22 cellular contexts compared by ENCODE assay signal in genomic region chr2:9498210-9498609, GRCh38. TPM values are rescaled to one million over a fixed set of nuclear protein-coding genes. Genes with fewer than 3 reads are reported as not detected.
DNase-seq lines count a peak whose midpoint lies in the region; ATAC-seq, FAIRE-seq and TF ChIP-seq lines count a peak whose summit lies in the region.
"Had no signal": no experiment of that assay in that cellular context is flagged by ENCODE, and none has a peak within 500 bp of the region (broad histone marks: within the 10 kb centered on the region; RNA-seq: fewer than 3 reads in every experiment).

No MANE protein-coding gene starts in this region.

- no peaks in the 10 kb centered on the region for H3K4me1 ChIP-seq in CD8-positive, alpha-beta T cell (ENCODE audit: insufficient read depth, low read length)
- H3K4me1 ChIP-seq in SK-N-SH (ENCODE audit: control insufficient read depth in 1 of 2, insufficient read depth in 2 of 2, low read depth in 1 of 2, low read length in 1 of 2) (peaks cover 0 to 7% of the 10 kb centered on the region in 2 experiments; a peak in 2 of 4 replicates), endothelial cell of umbilical vein (ENCODE audit: control insufficient read depth, extremely low read depth, insufficient read depth, low read length) (peaks cover 8% of the 10 kb centered on the region)
- H3K4me1 ChIP-seq: body of pancreas, thyroid gland had no signal

- H3K9me3 ChIP-seq in CD8-positive, alpha-beta T cell (ENCODE audit: low read length) = no peaks in the 10 kb centered on the region
- H3K9me3 ChIP-seq in SK-N-SH (no peaks in the 10 kb centered on the region), endothelial cell of umbilical vein (replicated peaks; ENCODE audit: control insufficient read depth, insufficient read depth, low read length) (no peaks in the 10 kb centered on the region)
- H3K9me3 ChIP-seq: body of pancreas, thyroid gland had no signal

- H4K20me1 ChIP-seq in SK-N-SH (ENCODE audit: insufficient read depth) (peaks cover 5% of the 10 kb centered on the region; the same call in 1 of the 2 replicates), endothelial cell of umbilical vein (replicated peaks; ENCODE audit: control insufficient read depth, extremely low read depth, insufficient read depth, low read length) (no peaks in the 10 kb centered on the region)

- H3K9me1 ChIP-seq in endothelial cell of umbilical vein (replicated peaks; ENCODE audit: control insufficient read depth, extremely low read depth, insufficient read depth, low read length) = no peaks in the 10 kb centered on the region

- H3K36me3 ChIP-seq in CD8-positive, alpha-beta T cell (ENCODE audit: insufficient read depth, low read length) = peaks cover 36% of the 10 kb centered on the region
- H3K36me3 ChIP-seq in SK-N-SH (replicated peaks in 1 of 2; ENCODE audit: control insufficient read depth in 1 of 2, insufficient read depth in 2 of 2, low read length in 1 of 2) (peaks cover 65 to 74% of the 10 kb centered on the region in 2 experiments), endothelial cell of umbilical vein (ENCODE audit: control insufficient read depth in 2 of 2, extremely low read depth in 1 of 2, insufficient read depth in 2 of 2, low read length in 2 of 2) (peaks cover 17 to 19% of the 10 kb centered on the region in 2 experiments), H7 (replicated peaks; ENCODE audit: control insufficient read depth, insufficient read depth, low read length) (peaks cover 9% of the 10 kb centered on the region)

- H3K27me3 Mint-ChIP-seq in CD8-positive, alpha-beta T cell (ENCODE audit: low read depth) = no peaks in the 10 kb centered on the region
- no peaks in the 10 kb centered on the region for H3K27me3 Mint-ChIP-seq in naive thymus-derived CD8-positive, alpha-beta T cell

- H3K4me2 ChIP-seq in SK-N-SH (peak overlapping the region; percentile 1; the same call in 1 of the 2 replicates), endothelial cell of umbilical vein (ENCODE audit: insufficient read depth, low read length) (no peak overlapping the region)

- POLR2A ChIA-PET in CD8-positive, alpha-beta T cell (lab: Charles Lee) = no interaction called here
- POLR2A ChIA-PET in SK-N-SH (lab: Yijun Ruan, JAX) (interaction anchor here (0.9 kb wide), 1 partner anchor 68 kb away, joined by 3 read pairs; no protein-coding TSS in a partner anchor), endothelial cell of umbilical vein (lab: Charles Lee) (interaction anchor here (0.7 kb wide), 1 partner anchor 323 kb away, joined by 3 read pairs; no protein-coding TSS in a partner anchor)
- POLR2A ChIA-PET in naive thymus-derived CD8-positive, alpha-beta T cell (lab: Charles Lee) = no interaction called here

- H3K27me3 ChIP-seq in CD8-positive, alpha-beta T cell (ENCODE audit: insufficient read depth, low read length) = no peaks in the 10 kb centered on the region
- H3K27me3 ChIP-seq in SK-N-SH (ENCODE audit: insufficient read depth) (no peaks in the 10 kb centered on the region), endothelial cell of umbilical vein (ENCODE audit: control insufficient read depth in 2 of 2, insufficient read depth in 2 of 2, low read length in 2 of 2) (no peaks in the 10 kb centered on the region), H7 (ENCODE audit: control insufficient read depth, insufficient read depth, low read length) (no peaks in the 10 kb centered on the region)
- H3K27me3 ChIP-seq: body of pancreas, thyroid gland had no signal

- no peak for DNase-seq in CD8-positive, alpha-beta T cell
- DNase-seq in SK-N-SH = no peak
- DNase-seq in endothelial cell of umbilical vein (ENCODE audit: low read depth, low spot score) = peak; percentile 71
- DNase-seq in naive thymus-derived CD8-positive, alpha-beta T cell = no peak
- DNase-seq in H7 = no peak
- DNase-seq in C1 segment of cervical spinal cord (lab: John Stamatoyannopoulos, UW) = no peak
- no peak for DNase-seq in midbrain (lab: John Stamatoyannopoulos, UW)
- DNase-seq: activated CD4-positive, CD25-positive, alpha-beta regulatory T cell treated with anti-CD3 and anti-CD28 coated beads, Interleukin-2, amount 50 U/mL, for 72 hours; activated naive CD4-positive, alpha-beta T cell; body of pancreas; COR-L47; cortex of kidney; KG1; NCI-H2029; NCI-H446 treated with DMSO at 0.1 percent for 48 hours; right cardiac atrium; thyroid gland had no signal

- H3K27ac Mint-ChIP-seq in CD8-positive, alpha-beta T cell = peak overlapping the region; percentile 56
- peak overlapping the region in 7 of 10 donors; percentile 13 to 69 (median 33) for H3K27ac Mint-ChIP-seq in naive thymus-derived CD8-positive, alpha-beta T cell
- H3K27ac Mint-ChIP-seq: mesothelial cell of epicardium had no signal

- CTCF ChIA-PET in CD8-positive, alpha-beta T cell (lab: Charles Lee) = no interaction called here
- CTCF ChIA-PET in SK-N-SH (lab: Yijun Ruan, JAX) = interaction anchor here (1.0 to 1.9 kb wide), 2 partner anchors 7 to 20 kb away, joined by 3 to 4 read pairs; no protein-coding TSS in a partner anchor
- CTCF ChIA-PET in endothelial cell of umbilical vein (lab: Charles Lee) = interaction anchor here (1.3 kb wide), 1 partner anchor 316 kb away, joined by 3 read pairs; no protein-coding TSS in a partner anchor

- no peak overlapping the region for H3K9ac ChIP-seq in SK-N-SH
- H3K9ac ChIP-seq in endothelial cell of umbilical vein (replicated peaks; ENCODE audit: extremely low read depth, insufficient read depth, low read length) = no peak overlapping the region

- H3K4me3 ChIP-seq in CD8-positive, alpha-beta T cell (ENCODE audit: low read depth, low read length) = no peak overlapping the region
- H3K4me3 ChIP-seq in SK-N-SH (ENCODE audit: low read depth in 2 of 2, low read length in 1 of 2) = no peak overlapping the region
- no peak overlapping the region for H3K4me3 ChIP-seq in endothelial cell of umbilical vein (replicated peaks in 1 of 3; ENCODE audit: insufficient read depth in 1 of 3, low read depth in 1 of 3, low read length in 3 of 3)
- H3K4me3 ChIP-seq in H7 (ENCODE audit: insufficient read depth, low read depth, low read length) = no peak overlapping the region
- H3K4me3 ChIP-seq: body of pancreas, SK-N-MC, thyroid gland had no signal

- H3K27ac ChIP-seq in CD8-positive, alpha-beta T cell (ENCODE audit: low read depth, low read length) = no peak overlapping the region
- H3K27ac ChIP-seq in SK-N-SH (ENCODE audit: low read depth in 2 of 2, low read length in 1 of 2) = peak overlapping the region in 1 of 2 experiments; percentile 11; a peak in 2 of 4 replicates
- no peak overlapping the region for H3K27ac ChIP-seq in endothelial cell of umbilical vein (ENCODE audit: insufficient read depth, low read depth, low read length)
- H3K27ac ChIP-seq: body of pancreas, SK-N-MC, thyroid gland had no signal

- peak; percentile 35 for FAIRE-seq in endothelial cell of umbilical vein (lab: Jason Lieb, UNC)
- FAIRE-seq: frontal cortex, RCC 7860 had no signal

- peaks cover 77% of the 10 kb centered on the region for H3K36me3 Mint-ChIP-seq in CD8-positive, alpha-beta T cell
- H3K36me3 Mint-ChIP-seq in naive thymus-derived CD8-positive, alpha-beta T cell = peaks cover 0 to 85% (median 2%) of the 10 kb centered on the region in 3 donors

- H3F3A ChIP-seq in SK-N-SH (replicated peaks; ENCODE audit: insufficient read depth) = peaks cover 12% of the 10 kb centered on the region

- no peak overlapping the region for H3K4me3 Mint-ChIP-seq in CD8-positive, alpha-beta T cell
- H3K4me3 Mint-ChIP-seq in naive thymus-derived CD8-positive, alpha-beta T cell = no peak overlapping the region
- H3K4me3 Mint-ChIP-seq: mesothelial cell of epicardium had no signal

- dilution Hi-C loops in endothelial cell of umbilical vein (cut with MboI; ENCODE audit: extremely low pct_ligation_motif_present, low sequenced_read_pairs) = no loop called here

- H3K79me2 ChIP-seq in SK-N-SH (ENCODE audit: insufficient read depth) = no peaks in the 10 kb centered on the region
- no peaks in the 10 kb centered on the region for H3K79me2 ChIP-seq in endothelial cell of umbilical vein (ENCODE audit: control insufficient read depth, insufficient read depth, low read length)

- H2AFZ ChIP-seq in SK-N-SH (ENCODE audit: low read depth) (no peak overlapping the region), endothelial cell of umbilical vein (ENCODE audit: low read depth, low read length) (no peak overlapping the region)

- ATAC-seq in CD8-positive, alpha-beta T cell = no peak
- ATAC-seq in naive thymus-derived CD8-positive, alpha-beta T cell = no peak
- ATAC-seq in HG03025 (IDR thresholded peaks at IDR 0.05; ENCODE audit: low FRiP score, unreplicated experiment) = no peak
- ATAC-seq: body of pancreas had no signal

- TF ChIP-seq EP300 in SK-N-SH (IDR thresholded peaks at IDR 0.05; ENCODE audit: borderline replicate concordance in 1 of 2, low read depth in 1 of 2, low read length in 1 of 2) = no peak

- TF ChIP-seq RAD21 in SK-N-SH (IDR thresholded peaks at IDR 0.05; ENCODE audit: low read length) = no peak

- intact Hi-C loops in CD8-positive, alpha-beta T cell (cut with DNase I, micrococcal nuclease) = no loop called here
- intact Hi-C loops in endothelial cell of umbilical vein (cut with micrococcal nuclease) = no loop called here

- BruUV-seq in endothelial cell of umbilical vein (replicated peaks; lab: Mats Ljungman, UMichigan) = no TSS peak

- peaks cover 3% of the 10 kb centered on the region for H3K4me1 Mint-ChIP-seq in CD8-positive, alpha-beta T cell (ENCODE audit: low read depth)
- peaks cover 0 to 9% (median 0%) of the 10 kb centered on the region in 4 donors for H3K4me1 Mint-ChIP-seq in naive thymus-derived CD8-positive, alpha-beta T cell
- H3K4me1 Mint-ChIP-seq: mesothelial cell of epicardium had no signal

- no peak for TF ChIP-seq CTCF in CD8-positive, alpha-beta T cell (IDR thresholded peaks at IDR 0.05)
- TF ChIP-seq CTCF in SK-N-SH (IDR thresholded peaks at IDR 0.05) (no peak), endothelial cell of umbilical vein (IDR thresholded peaks at IDR 0.05; ENCODE audit: extremely low read depth in 1 of 2, insufficient read depth in 1 of 2, low read depth in 1 of 2, low read length in 2 of 2) (no peak)

- 70% methylated on average over 1 of the region's 1 CpG for WGBS in SK-N-SH (ENCODE audit: low lambda C conversion rate)

- H3K9me3 Mint-ChIP-seq in CD8-positive, alpha-beta T cell = no peaks in the 10 kb centered on the region
- no peaks in the 10 kb centered on the region for H3K9me3 Mint-ChIP-seq in naive thymus-derived CD8-positive, alpha-beta T cell
- H3K9me3 Mint-ChIP-seq: mesothelial cell of epicardium had no signal

- H3K9me2 ChIP-seq in SK-N-SH = no peaks in the 10 kb centered on the region

- no peak for TF ChIP-seq POLR2A in endothelial cell of umbilical vein (IDR thresholded peaks at IDR 0.05; ENCODE audit: low read depth, low read length)

RNA-seq across cellular contexts. Expression of gene IAH1, which starts 23.9 kb away (rescaled TPM):
- total RNA-seq in CD8-positive, alpha-beta T cell = 10 to 100 TPM; 48.2 to 52.5 TPM
- polyA plus RNA-seq in SK-N-SH (2012; rRNA removed) (115 and 133 TPM in 2 replicates), endothelial cell of umbilical vein (43.4 and 45.3 TPM in 2 replicates)
- 139 and 143 TPM in 2 replicates for polyA plus RNA-seq in SK-N-SH (2012; cell fraction: cytosol; rRNA removed)
- 49.0 and 74.7 TPM in 2 replicates for polyA plus RNA-seq in SK-N-SH (2012; cell fraction: nucleus; rRNA removed)
- total RNA-seq in endothelial cell of umbilical vein = 39.9 and 44.0 TPM in 2 replicates
- polyA plus RNA-seq in endothelial cell of umbilical vein (2011; cell fraction: cytosol; rRNA removed) = 56.5 and 60.0 TPM in 2 replicates
- 33.4 and 36.8 TPM in 2 replicates for polyA plus RNA-seq in endothelial cell of umbilical vein (2011; cell fraction: nucleus; rRNA removed)
- polyA plus RNA-seq in endothelial cell of umbilical vein (2012) = 50.7 and 51.8 TPM in 2 replicates
- 30.7 and 48.3 TPM in 2 replicates for polyA minus RNA-seq in endothelial cell of umbilical vein
- 11.4 TPM for polyA minus RNA-seq in endothelial cell of umbilical vein (2011; cell fraction: cytosol; rRNA and poly(A)+ RNA removed)
- 17.1 and 24.0 TPM in 2 replicates for polyA minus RNA-seq in endothelial cell of umbilical vein (2011; cell fraction: nucleus; rRNA and poly(A)+ RNA removed)
- 10 to 100 TPM; 47.0 to 57.3 TPM for total RNA-seq in naive thymus-derived CD8-positive, alpha-beta T cell
- polyA plus RNA-seq in naive thymus-derived CD8-positive, alpha-beta T cell = 10 to 100 TPM; 61.8 to 81.5 (median 66.6) TPM
- total RNA-seq in H7 (2014; rRNA removed; shearing (Covaris generic)) = 23.2 and 25.3 TPM in 2 replicates

RNA-seq across cellular contexts. Expression of gene ADAM17, which starts 57.4 kb away (rescaled TPM):
- total RNA-seq in CD8-positive, alpha-beta T cell = 10 to 100 TPM; 20.0 to 25.1 TPM
- polyA plus RNA-seq in SK-N-SH (2012; rRNA removed) = 12.8 and 17.1 TPM in 2 replicates
- polyA plus RNA-seq in SK-N-SH (2012; cell fraction: cytosol; rRNA removed) = 17.5 and 19.7 TPM in 2 replicates
- polyA plus RNA-seq in SK-N-SH (2012; cell fraction: nucleus; rRNA removed) = 23.0 and 30.3 TPM in 2 replicates
- total RNA-seq in endothelial cell of umbilical vein = 52.9 and 57.1 TPM in 2 replicates
- 9.3 and 10.6 TPM in 2 replicates for polyA plus RNA-seq in endothelial cell of umbilical vein
- 10.6 and 11.4 TPM in 2 replicates for polyA plus RNA-seq in endothelial cell of umbilical vein (2011; cell fraction: cytosol; rRNA removed)
- 20.4 and 22.4 TPM in 2 replicates for polyA plus RNA-seq in endothelial cell of umbilical vein (2011; cell fraction: nucleus; rRNA removed)
- 41.9 and 43.2 TPM in 2 replicates for polyA plus RNA-seq in endothelial cell of umbilical vein (2012)
- 43.8 and 50.3 TPM in 2 replicates for polyA minus RNA-seq in endothelial cell of umbilical vein
- polyA minus RNA-seq in endothelial cell of umbilical vein (2011; cell fraction: cytosol; rRNA and poly(A)+ RNA removed) = 5.8 TPM
- 30.7 and 41.5 TPM in 2 replicates for polyA minus RNA-seq in endothelial cell of umbilical vein (2011; cell fraction: nucleus; rRNA and poly(A)+ RNA removed)
- 10 to 100 TPM; 27.2 to 27.9 TPM for total RNA-seq in naive thymus-derived CD8-positive, alpha-beta T cell
- 1 to 10 TPM; 6.9 to 7.8 (median 7.7) TPM for polyA plus RNA-seq in naive thymus-derived CD8-positive, alpha-beta T cell
- 21.2 and 21.9 TPM in 2 replicates for total RNA-seq in H7 (2014; rRNA removed; shearing (Covaris generic))

Comparison
In these comparisons a context has a peak if more than half of its experiments do, and no peak if none do; other contexts are left out.
1. POLR2A ChIA-PET loops: an anchor here in SK-N-SH (0.9 kb wide) and endothelial cell of umbilical vein (0.7 kb wide); none called in CD8-positive, alpha-beta T cell and naive thymus-derived CD8-positive, alpha-beta T cell.